Comparison of ENCODE assay signal across 9 cellular contexts in the genomic region with DNA sequence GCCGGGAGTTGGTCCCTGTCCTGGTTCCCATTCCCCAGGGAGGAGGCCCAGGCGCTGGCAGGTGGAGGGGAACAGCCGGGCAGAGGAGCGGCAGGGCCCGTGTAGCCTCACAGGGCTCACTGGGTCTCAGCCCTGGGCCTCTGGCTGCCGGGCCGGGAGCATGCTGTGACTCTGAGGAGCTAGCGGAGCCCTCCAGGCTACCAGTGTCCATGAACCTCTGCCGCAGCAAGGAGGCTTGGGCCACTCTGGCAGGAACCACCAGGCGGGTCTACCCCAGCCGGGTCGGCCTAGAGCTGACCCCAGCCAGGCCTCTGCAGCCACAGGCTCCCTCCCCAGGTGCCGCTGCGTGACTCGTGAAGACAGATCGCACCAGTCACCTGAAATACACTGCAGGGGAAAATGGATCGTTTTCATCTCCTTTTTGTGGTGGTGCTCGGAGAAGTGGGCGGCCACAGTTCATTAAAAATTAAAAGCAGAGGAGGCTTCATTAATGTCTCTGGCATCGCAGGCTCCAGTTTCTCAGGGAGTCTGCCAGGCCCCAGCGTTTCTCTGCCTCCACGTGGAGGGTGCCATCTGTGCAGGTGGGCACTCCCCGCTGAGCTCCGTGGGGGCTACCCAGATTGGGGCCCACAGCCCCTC. TPM values are rescaled to one million over a fixed set of nuclear protein-coding genes. Genes with fewer than 3 reads are reported as not detected.
"Had no signal": no experiment of that assay in that cellular context is flagged by ENCODE, and none has a peak within 500 bp of the region (broad histone marks: within the 10 kb centered on the region; RNA-seq: fewer than 3 reads in every experiment).

No MANE protein-coding gene starts in this region.

- H3K36me3 ChIP-seq: HAP-1 had no signal

- H3K4me3 Mint-ChIP-seq: HFFc6 had no signal

- H3K4me3 ChIP-seq: GM23248, HAP-1, K562 had no signal

- H2AFZ ChIP-seq: GM23248 had no signal

- H3K9me3 ChIP-seq: HAP-1 had no signal

- H3K27ac Mint-ChIP-seq: HFFc6 had no signal

- H3K9ac ChIP-seq: GM23248 had no signal

- ATAC-seq: K562 had no signal

- DNase-seq: GM23248, GOT3, HFFc6, IMR-90 had no signal

- H3K4me1 ChIP-seq: HAP-1 had no signal

- H3K9me3 Mint-ChIP-seq: HFFc6 had no signal

- H3K27ac ChIP-seq: GM23248 had no signal

RNA-seq across cellular contexts. Expression of a gene that starts 43.8 kb away (rescaled TPM):
- total RNA-seq: GM23248, H4, HFFc6, HT-29, IMR-90 had no signal
- polyA plus RNA-seq: GM23248, IMR-90, K562 had no signal

RNA-seq across cellular contexts. Expression of a gene that starts 46.5 kb away (rescaled TPM):
- total RNA-seq: GM23248, H4, H7, HFFc6, HT-29, IMR-90 had no signal
- polyA plus RNA-seq: GM23248, IMR-90 had no signal
